In the genomic region with DNA sequence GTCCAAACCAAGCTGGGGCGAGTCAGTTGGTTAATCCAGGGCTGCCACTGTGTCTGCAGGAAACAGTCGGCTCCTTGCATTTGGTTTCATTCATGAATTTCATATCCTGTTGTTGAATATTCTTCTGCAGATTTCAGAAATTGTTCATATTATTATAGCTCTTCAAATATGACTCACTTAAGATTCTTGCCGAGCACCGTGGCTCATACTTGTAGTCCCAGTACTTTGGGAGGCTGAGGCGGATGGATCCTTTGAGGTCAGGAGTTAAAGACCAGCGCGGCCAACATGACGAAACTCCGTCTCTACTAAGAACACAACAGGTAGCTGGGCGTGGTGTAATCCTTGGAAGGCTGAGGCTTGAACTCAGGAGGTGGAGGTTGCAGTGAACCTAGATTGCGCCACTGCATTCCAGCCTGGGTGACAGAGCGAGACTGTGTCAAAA, we compare ENCODE assay signal across 8 cellular contexts. TPM values are rescaled to one million over a fixed set of nuclear protein-coding genes. Genes with fewer than 3 reads are reported as not detected.
DNase-seq lines count a peak whose midpoint lies in the region; ATAC-seq and TF ChIP-seq lines count a peak whose summit lies in the region.

No MANE protein-coding gene starts in this region.

- peak in 1 of 3 donors; percentile 12 for DNase-seq in right cardiac atrium
- DNase-seq in right atrium auricular region (ENCODE audit: low spot score): no peak
- peak; percentile 51 for DNase-seq in islet precursor cell
- DNase-seq in ureter (ENCODE audit: low spot score): peak; percentile 62
- DNase-seq in activated gamma-delta T cell (lab: John Stamatoyannopoulos, UW): no peak
- no peak for DNase-seq in DMS 273 treated with DMSO at 0.1 percent for 48 hours (lab: John Stamatoyannopoulos, UW)

- H3K27ac ChIP-seq in right cardiac atrium (ENCODE audit: low read length) (peak overlapping the region; percentile 61), right atrium auricular region (peak overlapping the region in 1 of 2 donors; percentile 66)

- no peaks in the 10 kb centered on the region for H3K27me3 Mint-ChIP-seq in activated naive CD8-positive, alpha-beta T cell

- H3K36me3 Mint-ChIP-seq in activated naive CD8-positive, alpha-beta T cell: peaks cover 13% of the 10 kb centered on the region

- no peaks in the 10 kb centered on the region for H3K36me3 ChIP-seq in right atrium auricular region

- ATAC-seq in right cardiac atrium (no peak), HG03025 (IDR thresholded peaks at IDR 0.05; ENCODE audit: low FRiP score, unreplicated experiment) (no peak)

- H3K27ac Mint-ChIP-seq in activated naive CD8-positive, alpha-beta T cell: peak overlapping the region; percentile 86

- no peaks in the 10 kb centered on the region for H3K27me3 ChIP-seq in right cardiac atrium (ENCODE audit: control insufficient read depth, insufficient read depth)
- H3K27me3 ChIP-seq in right atrium auricular region: no peaks in the 10 kb centered on the region

- H3K9me3 Mint-ChIP-seq in activated naive CD8-positive, alpha-beta T cell (ENCODE audit: low read depth): no peaks in the 10 kb centered on the region

- H3K4me3 ChIP-seq in right cardiac atrium (ENCODE audit: low read length): no peak overlapping the region
- no peak overlapping the region for H3K4me3 ChIP-seq in right atrium auricular region

- peaks cover 67% of the 10 kb centered on the region for H3K4me1 Mint-ChIP-seq in activated naive CD8-positive, alpha-beta T cell (ENCODE audit: low read depth)

- H3K9me3 ChIP-seq in right cardiac atrium (ENCODE audit: control insufficient read depth, low read length): no peaks in the 10 kb centered on the region
- H3K9me3 ChIP-seq in right atrium auricular region: no peaks in the 10 kb centered on the region

- 60% methylated on average over 12 of the region's 12 CpGs for WGBS in right cardiac atrium

- H3K4me3 Mint-ChIP-seq in activated naive CD8-positive, alpha-beta T cell: peak overlapping the region; percentile 55

- intact Hi-C loops in right cardiac atrium (cut with DNase I): no loop called here

- H3K4me1 ChIP-seq in right cardiac atrium (ENCODE audit: control insufficient read depth, insufficient read depth, low read length) (peaks cover 14% of the 10 kb centered on the region), right atrium auricular region (peaks cover 0 to 51% of the 10 kb centered on the region in 2 donors)

- TF ChIP-seq CTCF in right atrium auricular region (IDR thresholded peaks at IDR 0.05): no peak

RNA-seq across cellular contexts. Expression of gene PFKP, which starts 24.0 kb away (rescaled TPM):
- total RNA-seq in right cardiac atrium: 100 to 1,000 TPM in 3 of 4 donors, 10 to 100 TPM in 1; 88.7 to 120 (median 114) TPM
- polyA plus RNA-seq in right cardiac atrium: 86.8 TPM
- 100 to 1,000 TPM in 1 of 2 donors, 10 to 100 TPM in 1; 55.2 to 119 TPM for total RNA-seq in right atrium auricular region
- 67.8 TPM for total RNA-seq in ureter

Comparison
In these comparisons a context has a peak if more than half of its experiments do, and no peak if none do; other contexts are left out.
1. DNase-seq: peak in islet precursor cell (single experiment) and ureter (single experiment); none in right atrium auricular region (single experiment), activated gamma-delta T cell (single experiment) and DMS 273 treated with DMSO at 0.1 percent for 48 hours (single experiment).